8 cellular contexts compared by ENCODE assay signal in genomic region chrX:13000311-13000811, GRCh38. TPM values are rescaled to one million over a fixed set of nuclear protein-coding genes. Genes with fewer than 3 reads are reported as not detected.
DNase-seq lines count a peak whose midpoint lies in the region; TF ChIP-seq lines count a peak whose summit lies in the region.

No MANE protein-coding gene starts in this region.

- H3K4me3 Mint-ChIP-seq in activated naive CD4-positive, alpha-beta T cell treated with anti-CD3 and anti-CD28 coated beads, Interleukin-2, amount 10 ng/mL, durations not matched to agents 7 days and 5 days: peak overlapping the region; percentile 70

- no peaks in the 10 kb centered on the region for H3K9me3 ChIP-seq in prostate gland

- 28% methylated on average over 8 of the region's 8 CpGs for WGBS in prostate gland

- no peaks in the 10 kb centered on the region for H3K4me1 ChIP-seq in prostate gland (replicated peaks)

- TF ChIP-seq CTCF in HL-60 (IDR thresholded peaks at IDR 0.05; ENCODE audit: insufficient read depth, low read length): no peak
- no peak for TF ChIP-seq CTCF in prostate gland (IDR thresholded peaks at IDR 0.05)

- CTCF ChIA-PET in activated naive CD4-positive, alpha-beta T cell treated with anti-CD3 and anti-CD28 coated beads, Interleukin-2, amount 10 ng/mL, durations not matched to agents 7 days and 5 days (lab: Charles Lee): interaction anchor here (1.7 to 3.9 kb wide), 3 partner anchors 22 to 92 kb away, joined by 4 to 14 read pairs (median 4); no protein-coding TSS in a partner anchor

- H3K27me3 ChIP-seq in HL-60 (ENCODE audit: insufficient read depth, poor library complexity, severe bottlenecking) (no peaks in the 10 kb centered on the region), prostate gland (replicated peaks; ENCODE audit: insufficient read depth) (no peaks in the 10 kb centered on the region)

- H3K27me3 Mint-ChIP-seq in activated naive CD4-positive, alpha-beta T cell treated with anti-CD3 and anti-CD28 coated beads, Interleukin-2, amount 10 ng/mL, durations not matched to agents 7 days and 5 days: no peaks in the 10 kb centered on the region

- H3K4me3 ChIP-seq in HL-60 (replicated peaks; ENCODE audit: insufficient read depth, low read length): no peak overlapping the region
- H3K4me3 ChIP-seq in prostate gland: no peak overlapping the region

- H3K27ac Mint-ChIP-seq in activated naive CD4-positive, alpha-beta T cell treated with anti-CD3 and anti-CD28 coated beads, Interleukin-2, amount 10 ng/mL, durations not matched to agents 7 days and 5 days: peak overlapping the region; percentile 98

- intact Hi-C loops in prostate gland (cut with DNase I): no loop called here

- no peaks in the 10 kb centered on the region for H3K36me3 ChIP-seq in prostate gland

- H3K4me1 Mint-ChIP-seq in activated naive CD4-positive, alpha-beta T cell treated with anti-CD3 and anti-CD28 coated beads, Interleukin-2, amount 10 ng/mL, durations not matched to agents 7 days and 5 days: peaks cover 84% of the 10 kb centered on the region

- H3K36me3 Mint-ChIP-seq in activated naive CD4-positive, alpha-beta T cell treated with anti-CD3 and anti-CD28 coated beads, Interleukin-2, amount 10 ng/mL, durations not matched to agents 7 days and 5 days: peaks cover 7% of the 10 kb centered on the region

- H3K9me3 Mint-ChIP-seq in activated naive CD4-positive, alpha-beta T cell treated with anti-CD3 and anti-CD28 coated beads, Interleukin-2, amount 10 ng/mL, durations not matched to agents 7 days and 5 days: peaks cover 3% of the 10 kb centered on the region

- DNase-seq in Ammon's horn (ENCODE audit: low spot score): peak; percentile 41
- peak in 1 of 2 experiments; percentile 31 for DNase-seq in HL-60 (ENCODE audit: low read depth in 1 of 2, low spot score in 1 of 2)
- peak; percentile 55 for DNase-seq in activated naive CD4-positive, alpha-beta T cell treated with anti-CD3 and anti-CD28 coated beads, Interleukin-2, amount 10 ng/mL, durations not matched to agents 7 days and 5 days
- peak; percentile 10 for DNase-seq in prostate gland (ENCODE audit: low spot score)
- no peak for DNase-seq in COR-L47 (lab: John Stamatoyannopoulos, UW)
- no peak for DNase-seq in NCI-H1417 (lab: John Stamatoyannopoulos, UW)
- DNase-seq in GF-D8 (lab: John Stamatoyannopoulos, UW): no peak

- peak; percentile 55 for TF ChIP-seq POLR2A in GM19099 (IDR thresholded peaks at IDR 0.05; ENCODE audit: extremely low read depth, insufficient read length, low read depth)
- TF ChIP-seq POLR2A in prostate gland (IDR thresholded peaks at IDR 0.05): no peak

- H3K27ac ChIP-seq in HL-60 (replicated peaks) (peak overlapping the region; percentile 58), prostate gland (no peak overlapping the region)

RNA-seq across cellular contexts. Expression of gene TMSB4X, which starts 25.5 kb away (rescaled TPM):
- 1,000 to 10,000 TPM; 1,116 to 1,330 TPM for total RNA-seq in prostate gland

RNA-seq across cellular contexts. Expression of gene FAM9C, which starts 44.1 kb away (rescaled TPM):
- total RNA-seq in prostate gland: 1 to 10 TPM in 1 of 2 donors, not detected in 1; 6.5 TPM

Comparison
In these comparisons a context has a peak if more than half of its experiments do, and no peak if none do; other contexts are left out.
1. DNase-seq: peak in Ammon's horn (single experiment), activated naive CD4-positive, alpha-beta T cell treated with anti-CD3 and anti-CD28 coated beads, Interleukin-2, amount 10 ng/mL, durations not matched to agents 7 days and 5 days (single experiment) and prostate gland (single experiment); none in COR-L47 (single experiment), NCI-H1417 (0 of 3) and GF-D8 (single experiment).